ENCODE assay signal across 1 cellular context in genomic region chr12:53096089-53096741, GRCh38.
TF ChIP-seq lines count a peak whose summit lies in the region.

No MANE protein-coding gene starts in this region.

TF ChIP-seq in HEK293T, 16 proteins besides CTCF, POLR2A, EP300 and RAD21 (continued from another document):
- TF ChIP-seq, protein P1, sequence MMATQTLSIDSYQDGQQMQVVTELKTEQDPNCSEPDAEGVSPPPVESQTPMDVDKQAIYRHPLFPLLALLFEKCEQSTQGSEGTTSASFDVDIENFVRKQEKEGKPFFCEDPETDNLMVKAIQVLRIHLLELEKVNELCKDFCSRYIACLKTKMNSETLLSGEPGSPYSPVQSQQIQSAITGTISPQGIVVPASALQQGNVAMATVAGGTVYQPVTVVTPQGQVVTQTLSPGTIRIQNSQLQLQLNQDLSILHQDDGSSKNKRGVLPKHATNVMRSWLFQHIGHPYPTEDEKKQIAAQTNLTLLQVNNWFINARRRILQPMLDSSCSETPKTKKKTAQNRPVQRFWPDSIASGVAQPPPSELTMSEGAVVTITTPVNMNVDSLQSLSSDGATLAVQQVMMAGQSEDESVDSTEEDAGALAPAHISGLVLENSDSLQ (IDR thresholded peaks at IDR 0.05), result no peak
- TF ChIP-seq HDGF (IDR thresholded peaks at IDR 0.05; ENCODE audit: borderline replicate concordance), result no peak
- no peak for TF ChIP-seq ELF4 (IDR thresholded peaks at IDR 0.05)
- no peak for TF ChIP-seq TARDBP (IDR thresholded peaks at IDR 0.05)
- TF ChIP-seq SP1 (IDR thresholded peaks at IDR 0.05), result no peak
- TF ChIP-seq FOXA1 (IDR thresholded peaks at IDR 0.05), result no peak
- TF ChIP-seq BHLHE40 (IDR thresholded peaks at IDR 0.05; ENCODE audit: borderline replicate concordance), result no peak
- TF ChIP-seq NFRKB (IDR thresholded peaks at IDR 0.05), result no peak
- TF ChIP-seq FOXK2 (IDR thresholded peaks at IDR 0.05), result no peak
TF ChIP-seq in HEK293T: peak in this region for 0.
